In the genomic region with DNA sequence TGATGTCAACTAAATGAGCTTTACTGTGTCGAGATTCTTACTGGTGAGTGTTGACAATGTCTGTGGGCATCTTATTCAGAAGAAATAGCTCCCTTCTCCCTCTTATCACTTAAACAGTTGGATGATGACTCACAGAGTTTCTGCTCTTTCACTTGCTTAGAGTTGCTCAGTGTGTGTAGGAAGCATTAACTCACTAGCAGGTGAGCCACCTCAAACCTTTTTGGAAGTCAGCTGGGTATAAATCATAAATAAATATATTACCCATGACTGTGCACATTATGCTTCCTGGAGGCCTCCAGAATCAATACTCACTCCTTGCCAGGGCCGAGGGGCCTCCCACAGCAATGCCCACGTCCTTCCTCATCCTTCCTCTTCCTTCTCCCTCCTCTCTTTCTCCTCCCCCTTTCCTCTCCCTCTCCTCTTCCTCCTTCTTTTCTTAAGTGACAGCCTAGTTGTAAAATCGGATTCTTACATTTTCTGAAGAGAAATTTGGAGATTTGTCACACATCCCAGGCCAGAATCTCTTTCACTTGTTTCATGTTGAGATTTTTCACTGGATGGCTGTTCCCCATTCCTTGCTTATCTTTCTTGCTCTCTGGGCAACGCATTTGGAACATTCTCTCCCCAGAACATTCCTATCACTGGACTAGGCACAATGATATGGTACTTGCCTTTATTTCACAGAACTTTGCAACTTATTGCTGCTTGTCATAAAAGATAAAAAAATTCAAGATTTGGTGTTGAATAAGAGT, we compare ENCODE assay signal across 11 cellular contexts. TPM values are rescaled to one million over a fixed set of nuclear protein-coding genes. Genes with fewer than 3 reads are reported as not detected.
DNase-seq lines count a peak whose midpoint lies in the region; ATAC-seq, FAIRE-seq and TF ChIP-seq lines count a peak whose summit lies in the region.
"Had no signal": no experiment of that assay in that cellular context is flagged by ENCODE, and none has a peak within 500 bp of the region (broad histone marks: within the 10 kb centered on the region; RNA-seq: fewer than 3 reads in every experiment).

No MANE protein-coding gene starts in this region.

- H3K27ac Mint-ChIP-seq in activated naive CD4-positive, alpha-beta T cell treated with anti-CD3 and anti-CD28 coated beads, Interleukin-2, amount 50 U/mL, for 72 hours = peak overlapping the region in 1 of 2 donors; percentile 29
- H3K27ac Mint-ChIP-seq in activated naive CD4-positive, alpha-beta T cell treated with anti-CD3 and anti-CD28 coated beads for 36 hours = no peak overlapping the region
- H3K27ac Mint-ChIP-seq: CD4-positive, CD25-positive, alpha-beta regulatory T cell had no signal

- peaks cover 8% of the 10 kb centered on the region for H3K4me1 Mint-ChIP-seq in activated naive CD4-positive, alpha-beta T cell treated with anti-CD3 and anti-CD28 coated beads for 36 hours (ENCODE audit: low read depth)
- H3K4me1 Mint-ChIP-seq: CD4-positive, CD25-positive, alpha-beta regulatory T cell had no signal

- no peak for DNase-seq in activated naive CD4-positive, alpha-beta T cell treated with anti-CD3 and anti-CD28 coated beads, Interleukin-2, amount 50 U/mL, for 72 hours (ENCODE audit: low spot score in 2 of 2)
- no peak for DNase-seq in activated naive CD4-positive, alpha-beta T cell (lab: John Stamatoyannopoulos, UW)
- DNase-seq in SW480 (ENCODE audit: low spot score) (peak; percentile 41), foreskin keratinocyte (peak; percentile 85 to 96), G401 (ENCODE audit: low spot score) (no peak), GM19239 (ENCODE audit: insufficient read length, low spot score) (no peak)
- DNase-seq in activated naive CD4-positive, alpha-beta T cell treated with anti-CD3 and anti-CD28 coated beads for 36 hours = no peak
- DNase-seq: CD4-positive, CD25-positive, alpha-beta regulatory T cell; NCI-H2171 treated with DMSO at 0.1 percent for 48 hours had no signal

- H3K4me3 Mint-ChIP-seq in activated naive CD4-positive, alpha-beta T cell treated with anti-CD3 and anti-CD28 coated beads for 36 hours = no peak overlapping the region
- H3K4me3 Mint-ChIP-seq: CD4-positive, CD25-positive, alpha-beta regulatory T cell had no signal

- no peak for TF ChIP-seq CTCF in foreskin keratinocyte (conservative IDR thresholded peaks at IDR 0.05)

- H3K36me3 Mint-ChIP-seq in activated naive CD4-positive, alpha-beta T cell treated with anti-CD3 and anti-CD28 coated beads, Interleukin-2, amount 50 U/mL, for 72 hours = no peaks in the 10 kb centered on the region
- no peaks in the 10 kb centered on the region for H3K36me3 Mint-ChIP-seq in activated naive CD4-positive, alpha-beta T cell treated with anti-CD3 and anti-CD28 coated beads for 36 hours (ENCODE audit: low read depth)
- H3K36me3 Mint-ChIP-seq: CD4-positive, CD25-positive, alpha-beta regulatory T cell had no signal

- H3K27me3 Mint-ChIP-seq in activated naive CD4-positive, alpha-beta T cell treated with anti-CD3 and anti-CD28 coated beads for 36 hours (ENCODE audit: low read depth) = peaks cover 7% of the 10 kb centered on the region

- H3K9me3 Mint-ChIP-seq in activated naive CD4-positive, alpha-beta T cell treated with anti-CD3 and anti-CD28 coated beads, Interleukin-2, amount 50 U/mL, for 72 hours = peaks cover 0 to under 1% of the 10 kb centered on the region in 2 donors
- no peaks in the 10 kb centered on the region for H3K9me3 Mint-ChIP-seq in activated naive CD4-positive, alpha-beta T cell treated with anti-CD3 and anti-CD28 coated beads for 36 hours

- peak overlapping the region; percentile 79 for H3K27ac ChIP-seq in foreskin keratinocyte
- H3K27ac ChIP-seq in urinary bladder (ENCODE audit: low read depth) = peak overlapping the region; percentile 23

- CTCF ChIA-PET in activated naive CD4-positive, alpha-beta T cell treated with anti-CD3 and anti-CD28 coated beads for 36 hours (lab: Charles Lee) = interaction anchor here (1.2 kb wide), 1 partner anchor 30 kb away, joined by 6 read pairs; no protein-coding TSS in a partner anchor

- H3K4me3 ChIP-seq in urinary bladder (ENCODE audit: low read depth, low read length) = no peak overlapping the region

- no peak for FAIRE-seq in GM19239 (lab: Jason Lieb, UNC)
- FAIRE-seq: TTC549 had no signal

- no peaks in the 10 kb centered on the region for H3K36me3 ChIP-seq in urinary bladder (ENCODE audit: insufficient read depth)

- intact Hi-C loops in activated naive CD4-positive, alpha-beta T cell treated with anti-CD3 and anti-CD28 coated beads for 36 hours (cut with micrococcal nuclease) = loop anchor here (1.0 kb wide), 1 partner anchor 20 kb away; no protein-coding TSS in a partner anchor

- WGBS in urinary bladder = 42% methylated on average over 5 of the region's 5 CpGs

- ATAC-seq in activated naive CD4-positive, alpha-beta T cell treated with anti-CD3 and anti-CD28 coated beads, Interleukin-2, amount 50 U/mL, for 72 hours = peak; percentile 83 to 90
- peak; percentile 97 for ATAC-seq in foreskin keratinocyte

- in situ Hi-C loops in G401 (cut with HindIII; ENCODE audit: low sequenced_read_pairs) = no loop called here

- no peaks in the 10 kb centered on the region for H3K27me3 ChIP-seq in foreskin keratinocyte

- peaks cover 18% of the 10 kb centered on the region for H3K4me1 ChIP-seq in foreskin keratinocyte
- H3K4me1 ChIP-seq in urinary bladder (ENCODE audit: insufficient read depth) = no peaks in the 10 kb centered on the region

RNA-seq across cellular contexts. Expression of a gene that starts 17.5 kb away (rescaled TPM):
- total RNA-seq in activated naive CD4-positive, alpha-beta T cell treated with anti-CD3 and anti-CD28 coated beads, Interleukin-2, amount 50 U/mL, for 72 hours = 1 to 10 TPM in 1 of 2 donors, under 1 TPM in 1; 0.34 to 1.4 TPM
- total RNA-seq in foreskin keratinocyte = 0.65 and 0.78 TPM in 2 replicates
- polyA plus RNA-seq in foreskin keratinocyte = 0.11 and 0.17 TPM in 2 replicates
- 8.8 TPM for total RNA-seq in urinary bladder
- 0.68 TPM for polyA plus RNA-seq in urinary bladder
- not detected in 2 replicates for total RNA-seq in G401 (2014; rRNA removed; shearing (Covaris generic))
- total RNA-seq in activated naive CD4-positive, alpha-beta T cell treated with anti-CD3 and anti-CD28 coated beads for 36 hours = under 1 TPM; 0.21 to 0.25 TPM
- total RNA-seq: CD4-positive, CD25-positive, alpha-beta regulatory T cell had no signal
- polyA plus RNA-seq: CD4-positive, CD25-positive, alpha-beta regulatory T cell had no signal

Comparison
In these comparisons a context has a peak if more than half of its experiments do, and no peak if none do; other contexts are left out.
1. DNase-seq: peak in SW480 (single experiment) and foreskin keratinocyte (2 of 2); none in activated naive CD4-positive, alpha-beta T cell treated with anti-CD3 and anti-CD28 coated beads, Interleukin-2, amount 50 U/mL, for 72 hours (0 of 2), activated naive CD4-positive, alpha-beta T cell (0 of 4), G401 (single experiment), activated naive CD4-positive, alpha-beta T cell treated with anti-CD3 and anti-CD28 coated beads for 36 hours (single experiment) and GM19239 (single experiment).